In the genomic region with DNA sequence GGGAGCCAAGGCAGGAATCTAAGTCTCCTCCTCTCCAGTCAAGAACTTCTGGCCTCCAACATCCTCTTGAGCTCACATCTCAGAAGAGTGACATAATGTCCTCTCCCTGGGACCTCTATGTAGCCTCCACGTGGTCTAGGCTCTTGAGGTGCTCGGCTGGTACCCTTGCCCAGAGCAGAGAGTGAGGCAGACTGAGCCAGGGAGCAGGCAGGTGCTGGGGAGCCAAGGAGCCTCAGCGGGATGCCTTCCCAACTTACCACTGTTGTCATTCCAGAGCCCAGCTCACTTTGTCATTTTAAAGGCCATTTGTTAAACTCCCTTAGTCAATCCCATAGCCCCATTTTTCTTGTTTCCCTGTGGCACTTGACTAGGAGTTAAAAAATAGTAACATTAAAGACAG, we compare ENCODE assay signal across 32 cellular contexts.
"Had no signal": no experiment of that assay in that cellular context is flagged by ENCODE, and none has a peak within 500 bp of the region (broad histone marks: within the 10 kb centered on the region; RNA-seq: fewer than 3 reads in every experiment).

No MANE protein-coding gene starts in this region.

- H3K4me3 Mint-ChIP-seq: immature natural killer cell; mesothelial cell of epicardium; naive B cell; natural killer cell treated with Interleukin-12 subunit alpha and Interleukin-12 subunit beta and Interleukin-15 and Interleukin-18, amount 100 ng/mL, for 72 hours; stimulated activated naive B cell treated with anti-CD40 and anti-IgM and Interleukin-4, amounts not matched to agents 10 μg/mL and 1 μg/mL and 100 μg/mL, for 72 hours had no signal

- H3K27ac ChIP-seq: left lung, lower lobe of right lung, pancreas, prostate gland, skin epidermis, stomach, testis, thyroid gland, transverse colon, upper lobe of left lung, vagina had no signal

- H3K9me3 Mint-ChIP-seq: immature natural killer cell had no signal

- DNase-seq: hippocampal formation; immature natural killer cell; kidney; left colon; left lung; lower lobe of right lung; mammary epithelial cell; mesenchymal stem cell; naive B cell; nucleus accumbens; pancreas; posterior cingulate gyrus; retina; right cardiac atrium; stimulated activated CD4-positive, alpha-beta T cell treated with anti-CD3 and anti-CD28 coated beads, Interleukin-12 subunit alpha, Interleukin-12 subunit beta, amount 100 ng/mL, for 4 hours; stimulated activated CD4-positive, alpha-beta T cell treated with anti-CD3 and anti-CD28 coated beads, Interleukin-15, amount 100 ng/mL, for 24 hours; stimulated activated CD4-positive, alpha-beta T cell treated with anti-CD3 and anti-CD28 coated beads, Interleukin-2, amount 100 ng/mL, for 24 hours; stimulated activated CD4-positive, alpha-beta T cell treated with anti-CD3 and anti-CD28 coated beads, Interleukin-4, amount 100 ng/mL, for 1 hour; stimulated activated naive B cell treated with anti-CD40 and anti-IgM and Interleukin-4, amounts not matched to agents 10 μg/mL and 1 μg/mL and 100 μg/mL, for 72 hours; stimulated activated naive CD8-positive, alpha-beta T cell treated with anti-CD3 and anti-CD28 coated beads, Interleukin-15, Interleukin-2, amounts not matched to agents 100 U/mL and 50 U/mL, for 24 hours; stomach; testis; thyroid gland; transverse colon; upper lobe of left lung had no signal

- H3K4me3 ChIP-seq: left lung, lower lobe of right lung, pancreas, prostate gland, skin epidermis, stomach, testis, thyroid gland, transverse colon, upper lobe of left lung, vagina had no signal

- FAIRE-seq: islet of Langerhans, kidney, pancreas had no signal

- H3K36me3 Mint-ChIP-seq: mesothelial cell of epicardium; naive B cell; stimulated activated naive B cell treated with anti-CD40 and anti-IgM and Interleukin-4, amounts not matched to agents 10 μg/mL and 1 μg/mL and 100 μg/mL, for 72 hours had no signal

- H3K27ac Mint-ChIP-seq: mesothelial cell of epicardium; stimulated activated naive B cell treated with anti-CD40 and anti-IgM and Interleukin-4, amounts not matched to agents 10 μg/mL and 1 μg/mL and 100 μg/mL, for 72 hours had no signal

- ATAC-seq: left colon; left lung; lower lobe of right lung; natural killer cell treated with Interleukin-12 subunit alpha and Interleukin-12 subunit beta and Interleukin-15 and Interleukin-18, amount 100 ng/mL, for 72 hours; pancreas; right cardiac atrium; sciatic nerve; stimulated activated naive B cell treated with anti-CD40 and anti-IgM and Interleukin-4, amounts not matched to agents 10 μg/mL and 1 μg/mL and 100 μg/mL, for 72 hours; stimulated activated naive CD8-positive, alpha-beta T cell treated with anti-CD3 and anti-CD28 coated beads, Interleukin-15, Interleukin-2, amounts not matched to agents 100 U/mL and 50 U/mL, for 24 hours had no signal

- H3K27me3 Mint-ChIP-seq: naive B cell; natural killer cell treated with Interleukin-12 subunit alpha and Interleukin-12 subunit beta and Interleukin-15 and Interleukin-18, amount 100 ng/mL, for 72 hours; stimulated activated naive B cell treated with anti-CD40 and anti-IgM and Interleukin-4, amounts not matched to agents 10 μg/mL and 1 μg/mL and 100 μg/mL, for 72 hours had no signal

- H3K9me3 ChIP-seq: lower lobe of right lung, pancreas, prostate gland, testis, thyroid gland, transverse colon, vagina had no signal

- H3K36me3 ChIP-seq: left lung, lower lobe of right lung, pancreas, prostate gland, stomach, thyroid gland, transverse colon, upper lobe of left lung, vagina had no signal

- H3K4me1 ChIP-seq: pancreas, prostate gland, thyroid gland, vagina had no signal

- H3K27me3 ChIP-seq: left lung, pancreas, testis, thyroid gland, transverse colon, upper lobe of left lung, vagina had no signal
